In genomic region chr5:154472871-154473580, GRCh38 we compare ENCODE assay signal across 12 cellular contexts. TPM values are rescaled to one million over a fixed set of nuclear protein-coding genes. Genes with fewer than 3 reads are reported as not detected.
DNase-seq lines count a peak whose midpoint lies in the region; ATAC-seq and TF ChIP-seq lines count a peak whose summit lies in the region.
"Had no signal": no experiment of that assay in that cellular context is flagged by ENCODE, and none has a peak within 500 bp of the region (broad histone marks: within the 10 kb centered on the region; RNA-seq: fewer than 3 reads in every experiment).

No MANE protein-coding gene starts in this region.

- no peak overlapping the region for H3K4me2 ChIP-seq in neuronal stem cell (ENCODE audit: insufficient read depth, low read length, poor library complexity, severe bottlenecking)

- H2BK120ac ChIP-seq in neuronal stem cell (ENCODE audit: low read depth, low read length) = no peak overlapping the region

- peak overlapping the region; percentile 20 for H2AFZ ChIP-seq in neuronal stem cell (ENCODE audit: low read length)

- no CpG with 5 or more reads among the region's 35 CpGs for WGBS in neuronal stem cell (ENCODE audit: extremely low coverage in 2 of 2, insufficient read length in 2 of 2, insufficient replicate concordance in 1 of 2), 2 donors

- H3K4me1 Mint-ChIP-seq in Caco-2 (ENCODE audit: low read depth, unreplicated experiment) (no peaks in the 10 kb centered on the region), T-helper 17 cell (peaks cover 40% of the 10 kb centered on the region)

- no peak overlapping the region for H3K18ac ChIP-seq in neuronal stem cell (ENCODE audit: low read length)

- H4K8ac ChIP-seq in neuronal stem cell (ENCODE audit: low read depth, low read length) = no peak overlapping the region

- H3K4me3 ChIP-seq in Caco-2 (ENCODE audit: low read depth, low read length) (no peak overlapping the region), right atrium auricular region (peak overlapping the region; percentile 7 to 24), neuronal stem cell (ENCODE audit: low read length in 2 of 2) (no peak overlapping the region), SJCRH30 (no peak overlapping the region)

- no peak overlapping the region for H4K91ac ChIP-seq in neuronal stem cell (ENCODE audit: low read depth, low read length, poor library complexity)

- no peak for TF ChIP-seq CTCF in Caco-2 (IDR thresholded peaks at IDR 0.05; ENCODE audit: insufficient read depth in 1 of 2, low read depth in 1 of 2, low read length in 1 of 2, severe bottlenecking in 1 of 2, unreplicated experiment in 1 of 2)
- no peak for TF ChIP-seq CTCF in right atrium auricular region (IDR thresholded peaks at IDR 0.05)

- no peak for DNase-seq in Caco-2
- no peak for DNase-seq in T-helper 17 cell
- no peak for DNase-seq in right atrium auricular region (ENCODE audit: low spot score)
- DNase-seq in neuronal stem cell (ENCODE audit: low spot score) = peak; percentile 26
- no peak for DNase-seq in NCI-H1436 (lab: John Stamatoyannopoulos, UW)
- DNase-seq in SJCRH30 = no peak
- DNase-seq in OCI-M1 (lab: John Stamatoyannopoulos, UW) = no peak
- DNase-seq in midbrain (lab: John Stamatoyannopoulos, UW) = no peak
- DNase-seq: activated T-cell treated with anti-CD3 and anti-CD28 coated beads, Interleukin-2, amount 50 U/mL, for 4 hours; head of caudate nucleus had no signal

- H2BK15ac ChIP-seq in neuronal stem cell (ENCODE audit: low read length) = no peak overlapping the region

- peak overlapping the region in 1 of 2 donors; percentile 33 for H3K27ac ChIP-seq in right atrium auricular region
- H3K27ac ChIP-seq in neuronal stem cell (replicated peaks; ENCODE audit: low read length) = no peak overlapping the region
- H3K27ac ChIP-seq in SJCRH30 = no peak overlapping the region

- no peak overlapping the region for H2BK5ac ChIP-seq in neuronal stem cell (ENCODE audit: low read length)

- peak; percentile 54 for ATAC-seq in T-helper 17 cell

- H3K36me3 Mint-ChIP-seq in Caco-2 (ENCODE audit: insufficient read depth, unreplicated experiment) (peaks cover 20% of the 10 kb centered on the region), T-helper 17 cell (ENCODE audit: low read depth) (peaks cover 9% of the 10 kb centered on the region)

- CTCF ChIA-PET in Caco-2 (lab: Charles Lee) = interaction anchor here (0.6 kb wide), 1 partner anchor 140 kb away, joined by 3 read pairs; no protein-coding TSS in a partner anchor

- no TSS peak for BruUV-seq in Caco-2 (replicated peaks; lab: Mats Ljungman, UMichigan)

- H3K27me3 Mint-ChIP-seq in Caco-2 (ENCODE audit: insufficient read depth, unreplicated experiment) (peaks cover 10% of the 10 kb centered on the region), T-helper 17 cell (peaks cover 90% of the 10 kb centered on the region)

- no peaks in the 10 kb centered on the region for H3K9me3 ChIP-seq in Caco-2
- H3K9me3 ChIP-seq in T-helper 17 cell (ENCODE audit: control insufficient read depth, low read length, poor library complexity, severe bottlenecking) = no peaks in the 10 kb centered on the region
- no peaks in the 10 kb centered on the region for H3K9me3 ChIP-seq in right atrium auricular region
- peaks cover 0 to under 1% of the 10 kb centered on the region in 2 donors for H3K9me3 ChIP-seq in neuronal stem cell (replicated peaks in 1 of 2; ENCODE audit: control insufficient read depth in 2 of 2, insufficient read depth in 1 of 2, low read depth in 1 of 2, low read length in 2 of 2)
- H3K9me3 ChIP-seq in SJCRH30 (replicated peaks) = no peaks in the 10 kb centered on the region

- intact Hi-C loops in Caco-2 (cut with micrococcal nuclease; ENCODE audit: unreplicated experiment) = no loop called here

- POLR2A ChIA-PET in Caco-2 (lab: Charles Lee) = no interaction called here

- H2BK12ac ChIP-seq in neuronal stem cell (ENCODE audit: low read length) = no peak overlapping the region

- H3K4me3 Mint-ChIP-seq in Caco-2 (ENCODE audit: unreplicated experiment) (no peak overlapping the region), T-helper 17 cell (peak overlapping the region; percentile 64)
- H3K4me3 Mint-ChIP-seq: activated T-cell treated with anti-CD3 and anti-CD28 coated beads, Interleukin-2, amount 50 U/mL, for 4 hours had no signal

- no peak overlapping the region for H3K4ac ChIP-seq in neuronal stem cell (ENCODE audit: low read length)

- no peaks in the 10 kb centered on the region for H3K4me1 ChIP-seq in Caco-2
- peaks cover 0 to 39% of the 10 kb centered on the region in 2 donors for H3K4me1 ChIP-seq in right atrium auricular region
- peaks cover 6 to 9% of the 10 kb centered on the region in 2 donors for H3K4me1 ChIP-seq in neuronal stem cell (ENCODE audit: control insufficient read depth in 2 of 2, insufficient read depth in 1 of 2, low read depth in 1 of 2, low read length in 2 of 2)
- H3K4me1 ChIP-seq in SJCRH30 = no peaks in the 10 kb centered on the region

- H3K27me3 ChIP-seq in Caco-2 (replicated peaks; ENCODE audit: control insufficient read depth, insufficient read depth, low read length) (no peaks in the 10 kb centered on the region; the same call in 1 of the 2 replicates), right atrium auricular region (peaks cover 34 to 45% of the 10 kb centered on the region in 2 donors), neuronal stem cell (ENCODE audit: control insufficient read depth in 3 of 3, insufficient read depth in 3 of 3, low read depth in 1 of 3, low read length in 3 of 3) (peaks cover 51 to 100% (median 83%) of the 10 kb centered on the region in 3 experiments), SJCRH30 (peaks cover 6% of the 10 kb centered on the region; the same call in 1 of the 2 replicates)

- no peaks in the 10 kb centered on the region for H3K9me3 Mint-ChIP-seq in Caco-2 (ENCODE audit: unreplicated experiment)
- H3K9me3 Mint-ChIP-seq: activated T-cell treated with anti-CD3 and anti-CD28 coated beads, Interleukin-2, amount 50 U/mL, for 4 hours had no signal

- H2AK5ac ChIP-seq in neuronal stem cell (ENCODE audit: low read depth, low read length) = peak overlapping the region; percentile 53

- peak overlapping the region; percentile 55 for H3K27ac Mint-ChIP-seq in Caco-2 (ENCODE audit: unreplicated experiment)
- H3K27ac Mint-ChIP-seq in T-helper 17 cell = no peak overlapping the region

- no peak overlapping the region for H3K9ac ChIP-seq in neuronal stem cell (ENCODE audit: low read depth, low read length, poor library complexity)

- H3K79me1 ChIP-seq in neuronal stem cell (ENCODE audit: low read depth, low read length) = no peaks in the 10 kb centered on the region

- H3K23ac ChIP-seq in neuronal stem cell (ENCODE audit: low read depth, low read length, poor library complexity) = no peak overlapping the region

- H3K36me3 ChIP-seq in Caco-2 (ENCODE audit: control insufficient read depth, insufficient read depth, low read length) (no peaks in the 10 kb centered on the region), right atrium auricular region (no peaks in the 10 kb centered on the region), neuronal stem cell (replicated peaks in 1 of 2; ENCODE audit: control insufficient read depth in 2 of 2, insufficient read depth in 2 of 2, low read length in 2 of 2) (no peaks in the 10 kb centered on the region), SJCRH30 (no peaks in the 10 kb centered on the region)

- peak overlapping the region; percentile 59 for H3K14ac ChIP-seq in neuronal stem cell (ENCODE audit: low read length)

RNA-seq across cellular contexts. Expression of gene HAND1, which starts 5.0 kb away (rescaled TPM):
- total RNA-seq in Caco-2 (2022) (0.45 and 2.2 TPM in 2 replicates), T-helper 17 cell (not detected), right atrium auricular region (10 to 100 TPM in 1 of 2 donors, 1 to 10 TPM in 1; 4.1 to 13.8 TPM)
- not detected for polyA plus RNA-seq in neuronal stem cell (2013, experiment 1 of 2)
- not detected for polyA plus RNA-seq in neuronal stem cell (2013, experiment 2 of 2)
- not detected in 2 replicates for total RNA-seq in SJCRH30 (2014; rRNA removed; shearing (Covaris generic))
- total RNA-seq: activated T-cell treated with anti-CD3 and anti-CD28 coated beads, Interleukin-2, amount 50 U/mL, for 4 hours; mesenteric fat pad; temporal lobe had no signal

RNA-seq across cellular contexts. Expression of gene SAP30L, which starts 27.2 kb away (rescaled TPM):
- 30.5 and 32.5 TPM in 2 replicates for total RNA-seq in Caco-2 (2022)
- total RNA-seq in T-helper 17 cell = 10 to 100 TPM; 25.0 to 37.9 TPM
- 10 to 100 TPM; 17.1 to 18.9 TPM for total RNA-seq in right atrium auricular region
- polyA plus RNA-seq in neuronal stem cell (2013, experiment 1 of 2) = 57.9 TPM
- 60.6 TPM for polyA plus RNA-seq in neuronal stem cell (2013, experiment 2 of 2)
- 30.4 and 34.9 TPM in 2 replicates for total RNA-seq in SJCRH30 (2014; rRNA removed; shearing (Covaris generic))

Comparison
In these comparisons a context has a peak if more than half of its experiments do, and no peak if none do; other contexts are left out.
1. H3K4me3 ChIP-seq: peak in right atrium auricular region (2 of 2); none in Caco-2 (single experiment), neuronal stem cell (0 of 2) and SJCRH30 (single experiment).